Comparison of ENCODE assay signal across 10 cellular contexts in genomic region chr12:27595231-27595642, GRCh38.
DNase-seq lines count a peak whose midpoint lies in the region; ATAC-seq and TF ChIP-seq lines count a peak whose summit lies in the region.
"Had no signal": no experiment of that assay in that cellular context is flagged by ENCODE, and none has a peak within 500 bp of the region (broad histone marks: within the 10 kb centered on the region; RNA-seq: fewer than 3 reads in every experiment).

No MANE protein-coding gene starts in this region.

- H3K27ac Mint-ChIP-seq in chondrocyte (ENCODE audit: unreplicated experiment) = peak overlapping the region; percentile 97
- H3K27ac Mint-ChIP-seq in activated naive CD4-positive, alpha-beta T cell treated with anti-CD3 and anti-CD28 coated beads for 36 hours = no peak overlapping the region
- H3K27ac Mint-ChIP-seq: activated naive CD8-positive, alpha-beta T cell treated with anti-CD3 and anti-CD28 coated beads, Interleukin-2, amount 50 U/mL, for 24 hours had no signal

- H3K36me3 ChIP-seq in IMR-90 (ENCODE audit: control insufficient read depth, insufficient read depth, low read length) = no peaks in the 10 kb centered on the region; the same call in 1 of the 2 replicates
- H3K36me3 ChIP-seq: prostate gland had no signal

- H3K79me1 ChIP-seq in IMR-90 (ENCODE audit: low read depth in 1 of 2, low read length in 2 of 2) = peaks cover 28 to 74% of the 10 kb centered on the region in 2 experiments

- no peak overlapping the region for H2BK120ac ChIP-seq in IMR-90 (ENCODE audit: low read depth, low read length)

- no peak overlapping the region for H3K27ac ChIP-seq in IMR-90 (ENCODE audit: insufficient read depth, low read length)
- H3K27ac ChIP-seq: prostate gland had no signal

- no peak for TF ChIP-seq POLR2A in IMR-90 (IDR thresholded peaks at IDR 0.05; ENCODE audit: low read depth, low read length)

- H2BK15ac ChIP-seq in IMR-90 (ENCODE audit: low read depth, low read length) = no peak overlapping the region; the same call in 2 of the 3 replicates

- no peak overlapping the region for H4K5ac ChIP-seq in IMR-90 (ENCODE audit: low read depth, low read length)

- H3K14ac ChIP-seq in IMR-90 (replicated peaks; ENCODE audit: low read depth, low read length) = peak overlapping the region; percentile 93; the same call in 1 of the 2 replicates

- no peak for TF ChIP-seq RAD21 in IMR-90 (IDR thresholded peaks at IDR 0.05; ENCODE audit: low read length)

- peak overlapping the region; percentile 19 for H3K4me3 Mint-ChIP-seq in chondrocyte (ENCODE audit: unreplicated experiment)
- H3K4me3 Mint-ChIP-seq in activated naive CD4-positive, alpha-beta T cell treated with anti-CD3 and anti-CD28 coated beads for 36 hours = no peak overlapping the region
- H3K4me3 Mint-ChIP-seq: activated naive CD8-positive, alpha-beta T cell treated with anti-CD3 and anti-CD28 coated beads, Interleukin-2, amount 50 U/mL, for 24 hours had no signal

- H3K27me3 ChIP-seq in IMR-90 (ENCODE audit: control insufficient read depth, insufficient read depth, low read length) = no peaks in the 10 kb centered on the region

- intact Hi-C loops in IMR-90 (cut with micrococcal nuclease) = no loop called here
- intact Hi-C loops in activated naive CD4-positive, alpha-beta T cell treated with anti-CD3 and anti-CD28 coated beads for 36 hours (cut with micrococcal nuclease) = no loop called here

- 0 out of 2 replicates have a peak overlapping the region, but pooled peaks have one; percentile 38 for H2BK20ac ChIP-seq in IMR-90 (ENCODE audit: low read depth, low read length)

- peak overlapping the region; percentile 98 for H2AK5ac ChIP-seq in IMR-90 (ENCODE audit: low read depth, low read length)

- H3K4ac ChIP-seq in IMR-90 (ENCODE audit: low read depth, low read length) = no peak overlapping the region

- H3K4me1 ChIP-seq in IMR-90 (ENCODE audit: control insufficient read depth, insufficient read depth, low read length) = peaks cover 7% of the 10 kb centered on the region
- H3K4me1 ChIP-seq: prostate gland had no signal

- H2AFZ ChIP-seq in IMR-90 (replicated peaks; ENCODE audit: low read length, poor library complexity) = peak overlapping the region; percentile 49

- peaks cover 4% of the 10 kb centered on the region for H3K36me3 Mint-ChIP-seq in chondrocyte (ENCODE audit: low read depth)
- H3K36me3 Mint-ChIP-seq in activated naive CD4-positive, alpha-beta T cell treated with anti-CD3 and anti-CD28 coated beads for 36 hours (ENCODE audit: low read depth) = peaks cover 4% of the 10 kb centered on the region

- in situ Hi-C loops in IMR-90 (cut with MboI; ENCODE audit: low sequenced_read_pairs) = no loop called here

- peak overlapping the region; percentile 18; the same call in 1 of the 2 replicates for H3K4me2 ChIP-seq in IMR-90 (ENCODE audit: low read depth, low read length)

- no peak overlapping the region for H4K91ac ChIP-seq in IMR-90 (ENCODE audit: insufficient read depth, low read depth, low read length)

- no peak overlapping the region for H3K18ac ChIP-seq in IMR-90 (ENCODE audit: low read depth, low read length)

- H3K4me1 Mint-ChIP-seq in chondrocyte (ENCODE audit: low read depth) = peaks cover 62% of the 10 kb centered on the region
- H3K4me1 Mint-ChIP-seq in activated naive CD4-positive, alpha-beta T cell treated with anti-CD3 and anti-CD28 coated beads for 36 hours (ENCODE audit: low read depth) = peaks cover 2% of the 10 kb centered on the region
- H3K4me1 Mint-ChIP-seq: activated naive CD8-positive, alpha-beta T cell treated with anti-CD3 and anti-CD28 coated beads, Interleukin-2, amount 50 U/mL, for 24 hours had no signal

- H4K8ac ChIP-seq in IMR-90 (ENCODE audit: low read depth in 2 of 2, low read length in 2 of 2) = peak overlapping the region in 1 of 2 experiments; percentile 40; a peak in 1 of 4 replicates

- H3K4me3 ChIP-seq in IMR-90 (ENCODE audit: insufficient read depth, low read depth, low read length) = no peak overlapping the region
- H3K4me3 ChIP-seq: prostate gland had no signal

- peak overlapping the region; percentile 90; the same call in 1 of the 2 replicates for H3K23ac ChIP-seq in IMR-90 (ENCODE audit: low read depth, low read length)

- H3K9me1 ChIP-seq in IMR-90 (ENCODE audit: insufficient read depth, low read length) = peaks cover 12% of the 10 kb centered on the region

- H3K9me3 Mint-ChIP-seq in chondrocyte (ENCODE audit: low read depth) = no peaks in the 10 kb centered on the region
- peaks cover 4% of the 10 kb centered on the region for H3K9me3 Mint-ChIP-seq in activated naive CD4-positive, alpha-beta T cell treated with anti-CD3 and anti-CD28 coated beads for 36 hours

- no TSS peak for BruUV-seq in IMR-90 (replicated peaks; lab: Mats Ljungman, UMichigan)

- no peak overlapping the region for H3K56ac ChIP-seq in IMR-90 (ENCODE audit: extremely low read depth, insufficient read depth, low read length)

- H3K9ac ChIP-seq in IMR-90 (ENCODE audit: low read depth, low read length) = no peak overlapping the region

- ATAC-seq in IMR-90 (ENCODE audit: low read depth) (peak; percentile 63), left lobe of liver (peak; percentile 48)
- ATAC-seq: activated naive CD8-positive, alpha-beta T cell treated with anti-CD3 and anti-CD28 coated beads, Interleukin-2, amount 50 U/mL, for 24 hours had no signal

- H2AK9ac ChIP-seq in IMR-90 (replicated peaks; ENCODE audit: low read depth, low read length, poor library complexity) = peak overlapping the region; percentile 70

- DNase-seq in IMR-90 = peak; percentile 89
- DNase-seq in chondrocyte (ENCODE audit: low spot score) = no peak
- DNase-seq in left lobe of liver (ENCODE audit: low spot score) = no peak
- DNase-seq in smooth muscle cell of the brain vasculature (ENCODE audit: low read depth, low spot score) = peak; percentile 62
- no peak for DNase-seq in T-helper 9 cell
- DNase-seq in effector CD4-positive, alpha-beta T cell = no peak
- no peak for DNase-seq in activated naive CD4-positive, alpha-beta T cell treated with anti-CD3 and anti-CD28 coated beads for 36 hours
- no peak for DNase-seq in cortex of kidney (lab: John Stamatoyannopoulos, UW)
- DNase-seq: activated naive CD8-positive, alpha-beta T cell treated with anti-CD3 and anti-CD28 coated beads, Interleukin-2, amount 50 U/mL, for 24 hours had no signal

- WGBS in IMR-90 (ENCODE audit: extremely low coverage in 2 of 2, insufficient read length in 1 of 2), 2 experiments = 39% methylated on average over 3 of the region's 16 CpGs; no CpG with 5 or more reads in 1 of the 2 experiments

- POLR2A ChIA-PET in IMR-90 (lab: Charles Lee; ENCODE audit: unreplicated experiment) = no interaction called here

- no peak for TF ChIP-seq CTCF in IMR-90 (conservative IDR thresholded peaks at IDR 0.05; ENCODE audit: low read depth, low read length)
- TF ChIP-seq CTCF in chondrocyte (IDR thresholded peaks at IDR 0.05) = no peak

- no peak overlapping the region for H2BK5ac ChIP-seq in IMR-90 (ENCODE audit: low read depth, low read length, poor library complexity, severe bottlenecking)

- CTCF ChIA-PET in IMR-90 (lab: Yijun Ruan, JAX) = interaction anchor here (0.5 kb wide), 1 partner anchor 493 kb away, joined by 6 read pairs; no protein-coding TSS in a partner anchor
- CTCF ChIA-PET in activated naive CD4-positive, alpha-beta T cell treated with anti-CD3 and anti-CD28 coated beads for 36 hours (lab: Charles Lee) = interaction anchor here (0.6 kb wide), 1 partner anchor 58 kb away, joined by 3 read pairs; no protein-coding TSS in a partner anchor

- H3K9me3 ChIP-seq in IMR-90 (ENCODE audit: control insufficient read depth, insufficient read depth, low read length) = no peaks in the 10 kb centered on the region
- H3K9me3 ChIP-seq: prostate gland had no signal

- no peaks in the 10 kb centered on the region for H3K27me3 Mint-ChIP-seq in chondrocyte (ENCODE audit: low read depth)
- no peaks in the 10 kb centered on the region for H3K27me3 Mint-ChIP-seq in activated naive CD4-positive, alpha-beta T cell treated with anti-CD3 and anti-CD28 coated beads for 36 hours (ENCODE audit: low read depth)
- H3K27me3 Mint-ChIP-seq: activated naive CD8-positive, alpha-beta T cell treated with anti-CD3 and anti-CD28 coated beads, Interleukin-2, amount 50 U/mL, for 24 hours had no signal

- peaks cover 16% of the 10 kb centered on the region for H4K20me1 ChIP-seq in IMR-90 (ENCODE audit: insufficient read depth, low read length)

- dilution Hi-C loops in IMR-90 (cut with HindIII; ENCODE audit: low sequenced_read_pairs, unreplicated experiment) = no loop called here

TF ChIP-seq in IMR-90, 13 proteins besides CTCF, POLR2A, EP300 and RAD21:
- TF ChIP-seq SMC3 (IDR thresholded peaks at IDR 0.05; ENCODE audit: low read depth, low read length) (no peak), MXI1 (IDR thresholded peaks at IDR 0.05; ENCODE audit: borderline replicate concordance, low read depth, low read length) (peak; percentile 62; the same call in 1 of the 2 replicates), FOS (IDR thresholded peaks at IDR 0.05; ENCODE audit: low read depth, low read length) (no peak), NFE2L2 (IDR thresholded peaks at IDR 0.05; ENCODE audit: low read depth, low read length) (no peak), MAZ (IDR thresholded peaks at IDR 0.05; ENCODE audit: borderline replicate concordance, low read depth, low read length) (no peak)

Comparison
In these comparisons a context has a peak if more than half of its experiments do, and no peak if none do; other contexts are left out.
1. DNase-seq: peak in IMR-90 (single experiment) and smooth muscle cell of the brain vasculature (single experiment); none in chondrocyte (single experiment), left lobe of liver (single experiment), T-helper 9 cell (single experiment), effector CD4-positive, alpha-beta T cell (single experiment), activated naive CD4-positive, alpha-beta T cell treated with anti-CD3 and anti-CD28 coated beads for 36 hours (single experiment) and cortex of kidney (single experiment).